In genomic region chr19:3674784-3675183, GRCh38 we compare ENCODE assay signal across 30 cellular contexts. TPM values are rescaled to one million over a fixed set of nuclear protein-coding genes. Genes with fewer than 3 reads are reported as not detected.
"Had no signal": no experiment of that assay in that cellular context is flagged by ENCODE, and none has a peak within 500 bp of the region (broad histone marks: within the 10 kb centered on the region; RNA-seq: fewer than 3 reads in every experiment).

No MANE protein-coding gene starts in this region.

- H3K27me3 ChIP-seq: ascending aorta, brain microvascular endothelial cell, dorsolateral prefrontal cortex, right lobe of liver, tibial artery had no signal

- H3K4me3 ChIP-seq: ascending aorta, coronary artery, dorsolateral prefrontal cortex, heart right ventricle, left lung, lung, mucosa of descending colon, right lobe of liver, skin epidermis, tibial artery had no signal

- H3K4me1 ChIP-seq: right lobe of liver had no signal

- H3K9me3 Mint-ChIP-seq: activated naive CD4-positive, alpha-beta T cell treated with anti-CD3 and anti-CD28 coated beads for 36 hours; activated naive CD8-positive, alpha-beta T cell treated with anti-CD3 and anti-CD28 coated beads, Interleukin-2, amount 10 ng/mL, durations not matched to agents 7 days and 5 days; activated T-helper 1 cell treated with anti-CD3 and anti-CD28 coated beads, Interleukin-12 subunit alpha, Interleukin-12 subunit beta, Interleukin-2, Interleukin-4 antibody, amounts not matched to agents 30 ng/mL and 10 ng/mL and 1 ng/mL, durations not matched to agents 14 hours and 24 hours and 36 hours; effector memory CD8-positive, alpha-beta T cell; stimulated activated naive CD8-positive, alpha-beta T cell treated with anti-CD3 and anti-CD28 coated beads, Interleukin-15, Interleukin-2, amounts not matched to agents 100 ng/mL and 50 ng/mL, for 24 hours had no signal

- H3K27ac Mint-ChIP-seq: activated naive CD4-positive, alpha-beta T cell treated with anti-CD3 and anti-CD28 coated beads for 36 hours; activated naive CD8-positive, alpha-beta T cell treated with anti-CD3 and anti-CD28 coated beads, Interleukin-2, amount 10 ng/mL, durations not matched to agents 7 days and 5 days; activated T-helper 1 cell treated with anti-CD3 and anti-CD28 coated beads, Interleukin-12 subunit alpha, Interleukin-12 subunit beta, Interleukin-2, Interleukin-4 antibody, amounts not matched to agents 30 ng/mL and 10 ng/mL and 1 ng/mL, durations not matched to agents 14 hours and 24 hours and 36 hours; stimulated activated naive CD8-positive, alpha-beta T cell treated with anti-CD3 and anti-CD28 coated beads, Interleukin-15, Interleukin-2, amounts not matched to agents 100 ng/mL and 50 ng/mL, for 24 hours had no signal

- H3K27me3 Mint-ChIP-seq: activated naive CD8-positive, alpha-beta T cell treated with anti-CD3 and anti-CD28 coated beads, Interleukin-2, amount 10 ng/mL, durations not matched to agents 7 days and 5 days; effector memory CD8-positive, alpha-beta T cell; stimulated activated naive CD8-positive, alpha-beta T cell treated with anti-CD3 and anti-CD28 coated beads, Interleukin-15, Interleukin-2, amounts not matched to agents 100 ng/mL and 50 ng/mL, for 24 hours had no signal

- ATAC-seq: activated CD4-positive, CD25-positive, alpha-beta regulatory T cell treated with anti-CD3 and anti-CD28 coated beads, Interleukin-2, amount 50 U/mL, for 24 hours; effector memory CD8-positive, alpha-beta T cell; heart right ventricle; left lung; mucosa of descending colon; right lobe of liver had no signal

- H3K4me3 Mint-ChIP-seq: activated naive CD4-positive, alpha-beta T cell treated with anti-CD3 and anti-CD28 coated beads for 36 hours; activated naive CD8-positive, alpha-beta T cell treated with anti-CD3 and anti-CD28 coated beads, Interleukin-2, amount 10 ng/mL, durations not matched to agents 7 days and 5 days; activated T-helper 1 cell treated with anti-CD3 and anti-CD28 coated beads, Interleukin-12 subunit alpha, Interleukin-12 subunit beta, Interleukin-2, Interleukin-4 antibody, amounts not matched to agents 30 ng/mL and 10 ng/mL and 1 ng/mL, durations not matched to agents 14 hours and 24 hours and 36 hours; effector memory CD8-positive, alpha-beta T cell; stimulated activated naive CD8-positive, alpha-beta T cell treated with anti-CD3 and anti-CD28 coated beads, Interleukin-15, Interleukin-2, amounts not matched to agents 100 ng/mL and 50 ng/mL, for 24 hours had no signal

- H3K36me3 ChIP-seq: brain microvascular endothelial cell, right lobe of liver had no signal

- H3K27ac ChIP-seq: ascending aorta, brain microvascular endothelial cell, left lung, right lobe of liver, skin epidermis had no signal

- DNase-seq: activated CD4-positive, alpha-beta T cell treated with anti-CD3 and anti-CD28 coated beads for 48 hours; activated CD4-positive, alpha-beta T cell treated with anti-CD3 and anti-CD28 coated beads, Interleukin-2, amount 50 U/mL, for 48 hours; activated CD8-positive, alpha-beta memory T cell treated with anti-CD3 and anti-CD28 coated beads, Interleukin-2, amount 50 U/mL, for 4 hours; activated effector memory CD4-positive, alpha-beta T cell treated with anti-CD3 and anti-CD28 coated beads, Interleukin-2, amount 50 U/mL, for 16 hours; activated naive CD4-positive, alpha-beta T cell treated with anti-CD3 and anti-CD28 coated beads for 36 hours; activated naive CD8-positive, alpha-beta T cell treated with anti-CD3 and anti-CD28 coated beads, Interleukin-2, amount 10 ng/mL, durations not matched to agents 7 days and 5 days; activated T-cell treated with anti-CD3 and anti-CD28 coated beads, Interleukin-2, amount 50 U/mL, for 1 hour; brain microvascular endothelial cell; dorsolateral prefrontal cortex; effector memory CD8-positive, alpha-beta T cell; erythroblast; foreskin fibroblast; heart right ventricle; left lung; mucosa of descending colon; posterior cingulate gyrus; right lobe of liver; stimulated activated CD4-positive, alpha-beta T cell treated with anti-CD3 and anti-CD28 coated beads, Interleukin-12 subunit alpha, Interleukin-12 subunit beta, amount 100 ng/mL, for 4 hours; stimulated activated CD4-positive, alpha-beta T cell treated with anti-CD3 and anti-CD28 coated beads, Interleukin-4, amount 100 ng/mL, for 1 hour; tibial artery had no signal

- H3K9me3 ChIP-seq: ascending aorta, left lung, mucosa of descending colon, right lobe of liver had no signal

RNA-seq across cellular contexts. Expression of gene TJP3, which starts 33.4 kb away (rescaled TPM):
- total RNA-seq: cardiac septum, cerebellum, osteoblast had no signal
